ENCODE assay signal across 9 cellular contexts in the genomic region with DNA sequence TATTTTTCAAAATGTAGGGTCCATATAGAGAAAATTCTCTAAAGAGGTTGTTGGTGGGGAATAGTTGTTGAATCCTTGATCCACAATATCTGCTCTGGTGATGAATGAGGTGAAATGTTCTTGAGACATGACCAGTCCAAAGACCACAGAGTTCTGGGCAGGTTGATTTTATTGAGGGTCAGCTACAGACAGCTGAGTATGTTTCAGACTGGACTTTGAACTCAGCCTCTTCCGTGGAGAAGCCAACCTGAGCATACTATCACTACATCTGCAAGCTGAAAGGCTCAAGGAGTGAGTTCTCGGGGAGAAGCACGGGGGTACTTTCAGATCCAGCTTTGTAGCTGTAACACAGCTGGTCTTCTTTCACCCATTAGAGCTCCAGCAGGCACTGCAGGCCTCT.
"Had no signal": no experiment of that assay in that cellular context is flagged by ENCODE, and none has a peak within 500 bp of the region (broad histone marks: within the 10 kb centered on the region; RNA-seq: fewer than 3 reads in every experiment).

No MANE protein-coding gene starts in this region.

- FAIRE-seq: H54, HTR-8/SVneo, K562 had no signal

- H3K27ac ChIP-seq: GM23248 had no signal

- H3K4me3 Mint-ChIP-seq: H9 had no signal

- H3K4me1 Mint-ChIP-seq: H9 had no signal

- ATAC-seq: K562 had no signal

- H3K9ac ChIP-seq: GM23248 had no signal

- H3K27ac Mint-ChIP-seq: H9 had no signal

- H3K4me3 ChIP-seq: GM23248, K562 had no signal

- DNase-seq: GM23248, GOT3, H9, HCEC 1CT, IMR-90, KG1 had no signal

- H2AFZ ChIP-seq: GM23248 had no signal

- H3K9me3 Mint-ChIP-seq: H9 had no signal
